In genomic region chr11:83764643-83765042, GRCh38 we compare ENCODE assay signal across 19 cellular contexts.
DNase-seq lines count a peak whose midpoint lies in the region; ATAC-seq lines count a peak whose summit lies in the region.
"Had no signal": no experiment of that assay in that cellular context is flagged by ENCODE, and none has a peak within 500 bp of the region (broad histone marks: within the 10 kb centered on the region; RNA-seq: fewer than 3 reads in every experiment).

No MANE protein-coding gene starts in this region.

- ATAC-seq in GM19395 (IDR thresholded peaks at IDR 0.05; ENCODE audit: unreplicated experiment) = peak; percentile 69
- ATAC-seq in HG02852 (IDR thresholded peaks at IDR 0.05; ENCODE audit: unreplicated experiment) = peak; percentile 83
- peak; percentile 57 for ATAC-seq in HG03469 (IDR thresholded peaks at IDR 0.05; ENCODE audit: unreplicated experiment)
- ATAC-seq in HG02763 (IDR thresholded peaks at IDR 0.05; ENCODE audit: unreplicated experiment) = no peak
- ATAC-seq: CD8-positive, alpha-beta T cell; Panc1; T-cell had no signal

- DNase-seq in activated gamma-delta T cell treated with Interleukin-2 at 50 U/mL for 16 hours (no peak), NCI-H2081 (lab: John Stamatoyannopoulos, UW) (no peak), NCI-H226 (no peak)
- DNase-seq: CD8-positive, alpha-beta T cell; H7; KG1; NCI-H1092 treated with DMSO at 0.1 percent for 48 hours; NCI-H1436 treated with DMSO at 0.1 percent for 48 hours; NCI-H2029; NCI-H345; NCI-H524; NCI-H774; NK-92 treated with Interleukin-12 subunit alpha and Interleukin-12 subunit beta, amount 100 ng/mL, for 24 hours; T-cell had no signal
